Comparison of ENCODE assay signal across 10 cellular contexts in genomic region chr3:11095932-11096265, GRCh38. TPM values are rescaled to one million over a fixed set of nuclear protein-coding genes. Genes with fewer than 3 reads are reported as not detected.
A peak's percentile ranks its signal among the peaks of the same experiment; 100 is the strongest.
DNase-seq lines count a peak whose midpoint lies in the region; ATAC-seq, FAIRE-seq and TF ChIP-seq lines count a peak whose summit lies in the region.
"Had no signal": no experiment of that assay in that cellular context is flagged by ENCODE, and none has a peak within 500 bp of the region (broad histone marks: within the 10 kb centered on the region; RNA-seq: fewer than 3 reads in every experiment).

No MANE protein-coding gene starts in this region.

- H3K4ac ChIP-seq in neuronal stem cell (ENCODE audit: low read length), result no peak overlapping the region

- H3K79me2 ChIP-seq in PC-3 (ENCODE audit: low read length), result no peaks in the 10 kb centered on the region

- H3K79me1 ChIP-seq in neuronal stem cell (ENCODE audit: low read depth, low read length), result no peaks in the 10 kb centered on the region

- intact Hi-C loops in PC-3 (cut with micrococcal nuclease) (loop anchor here (1.0 kb wide), 1 partner anchor 41 kb away; no protein-coding TSS in a partner anchor), adrenal gland (cut with DNase I) (no loop called here)

- no peak for TF ChIP-seq POLR2A in H54 (IDR thresholded peaks at IDR 0.05; ENCODE audit: low read depth, low read length)
- no peak for TF ChIP-seq POLR2A in adrenal gland (IDR thresholded peaks at IDR 0.05)

- H3K9me3 ChIP-seq in PC-3 (ENCODE audit: low read length), result no peaks in the 10 kb centered on the region
- no peaks in the 10 kb centered on the region for H3K9me3 ChIP-seq in endocrine pancreas (ENCODE audit: control insufficient read depth, low read length)
- no peaks in the 10 kb centered on the region for H3K9me3 ChIP-seq in neuronal stem cell (replicated peaks in 1 of 2; ENCODE audit: control insufficient read depth in 2 of 2, insufficient read depth in 1 of 2, low read depth in 1 of 2, low read length in 2 of 2)
- H3K9me3 ChIP-seq in adrenal gland (replicated peaks in 1 of 3), result no peaks in the 10 kb centered on the region
- H3K9me3 ChIP-seq: neutrophil had no signal

- H2AK5ac ChIP-seq in neuronal stem cell (ENCODE audit: low read depth, low read length), result no peak overlapping the region

- BruUV-seq in PC-3 (replicated peaks; lab: Mats Ljungman, UMichigan), result no TSS peak

- no peak overlapping the region for H2BK12ac ChIP-seq in neuronal stem cell (ENCODE audit: low read length)

- no peak overlapping the region for H3K14ac ChIP-seq in neuronal stem cell (ENCODE audit: low read length)

- no peaks in the 10 kb centered on the region for H3F3A ChIP-seq in PC-3 (ENCODE audit: low read length, unreplicated experiment)

- no CpG with 5 or more reads among the region's 8 CpGs for WGBS in neuronal stem cell (ENCODE audit: extremely low coverage in 2 of 2, insufficient read length in 2 of 2, insufficient replicate concordance in 1 of 2), 2 donors
- WGBS in adrenal gland, 4 donors, result 67 to 75% (median 71%) methylated on average over 8 of the region's 8 CpGs

- peaks cover 13% of the 10 kb centered on the region for H3K4me1 ChIP-seq in PC-3 (ENCODE audit: insufficient read depth, low read length)
- H3K4me1 ChIP-seq in endocrine pancreas (ENCODE audit: control insufficient read depth, insufficient read depth, low read length), result no peaks in the 10 kb centered on the region
- peaks cover 0 to 13% of the 10 kb centered on the region in 2 donors for H3K4me1 ChIP-seq in neuronal stem cell (ENCODE audit: control insufficient read depth in 2 of 2, insufficient read depth in 1 of 2, low read depth in 1 of 2, low read length in 2 of 2)
- H3K4me1 ChIP-seq in adrenal gland (replicated peaks in 1 of 2), result peaks cover 0 to 12% of the 10 kb centered on the region in 2 donors

- no peak overlapping the region for H2BK120ac ChIP-seq in neuronal stem cell (ENCODE audit: low read depth, low read length)

- H4K8ac ChIP-seq in neuronal stem cell (ENCODE audit: low read depth, low read length), result no peak overlapping the region

- no peak for ATAC-seq in PC-3

- TF ChIP-seq CTCF in PC-3 (conservative IDR thresholded peaks at IDR 0.05; ENCODE audit: low read depth, low read length), result peak; percentile 44; the same call in 1 of the 2 replicates
- no peak for TF ChIP-seq CTCF in adrenal gland (IDR thresholded peaks at IDR 0.05)

- H3K4me2 ChIP-seq in PC-3 (ENCODE audit: low read length) (peak overlapping the region; percentile 83), neuronal stem cell (ENCODE audit: insufficient read depth, low read length, poor library complexity, severe bottlenecking) (no peak overlapping the region)

- POLR2A ChIA-PET in PC-3 (lab: Charles Lee; ENCODE audit: unreplicated experiment), result interaction anchor here (0.6 kb wide), 1 partner anchor 184 kb away, joined by 5 read pairs; no protein-coding TSS in a partner anchor

- no peak for FAIRE-seq in H54 (lab: Jason Lieb, UNC)

- H3K36me3 ChIP-seq in PC-3 (ENCODE audit: low read depth, low read length) (no peaks in the 10 kb centered on the region), endocrine pancreas (ENCODE audit: control insufficient read depth, insufficient read depth, low read length) (no peaks in the 10 kb centered on the region), neuronal stem cell (replicated peaks in 1 of 2; ENCODE audit: control insufficient read depth in 2 of 2, insufficient read depth in 2 of 2, low read length in 2 of 2) (no peaks in the 10 kb centered on the region), adrenal gland (replicated peaks in 1 of 2) (no peaks in the 10 kb centered on the region)
- H3K36me3 ChIP-seq: neutrophil had no signal

- CTCF ChIA-PET in PC-3 (lab: Charles Lee), result interaction anchor here (0.5 kb wide), 1 partner anchor 140 kb away, joined by 3 read pairs; no protein-coding TSS in a partner anchor

- H2AFZ ChIP-seq in PC-3 (ENCODE audit: low read length) (no peak overlapping the region), neuronal stem cell (ENCODE audit: low read length) (peak overlapping the region; percentile 75)

- no peak overlapping the region for H2BK15ac ChIP-seq in neuronal stem cell (ENCODE audit: low read length)

- H3K4me3 ChIP-seq in PC-3 (ENCODE audit: low read length), result peak overlapping the region; percentile 62; the same call in 1 of the 2 replicates
- H3K4me3 ChIP-seq in endocrine pancreas (ENCODE audit: control insufficient read depth, insufficient read depth, low read length), result peak overlapping the region; percentile 50
- no peak overlapping the region for H3K4me3 ChIP-seq in neuronal stem cell (ENCODE audit: low read length in 2 of 2)
- no peak overlapping the region for H3K4me3 ChIP-seq in adrenal gland

- H3K9ac ChIP-seq in PC-3 (ENCODE audit: low read length) (no peak overlapping the region; the same call in 1 of the 2 replicates), endocrine pancreas (ENCODE audit: control insufficient read depth, insufficient read depth, low read length) (no peak overlapping the region), neuronal stem cell (ENCODE audit: low read depth, low read length, poor library complexity) (no peak overlapping the region)

- H3K23ac ChIP-seq in neuronal stem cell (ENCODE audit: low read depth, low read length, poor library complexity), result no peak overlapping the region

- no peaks in the 10 kb centered on the region for H3K27me3 ChIP-seq in PC-3 (ENCODE audit: low read length)
- peaks cover 2% of the 10 kb centered on the region for H3K27me3 ChIP-seq in endocrine pancreas (ENCODE audit: control insufficient read depth, insufficient read depth, low read length)
- H3K27me3 ChIP-seq in neuronal stem cell (ENCODE audit: control insufficient read depth in 3 of 3, insufficient read depth in 3 of 3, low read depth in 1 of 3, low read length in 3 of 3), result no peaks in the 10 kb centered on the region
- no peaks in the 10 kb centered on the region for H3K27me3 ChIP-seq in adrenal gland

- DNase-seq in Daoy (ENCODE audit: low read depth) (peak; percentile 63), PC-3 (no peak), neuronal stem cell (ENCODE audit: low spot score) (no peak), H54 (ENCODE audit: insufficient read length, low spot score) (no peak), adrenal gland (no peak), kidney glomerular epithelial cell (lab: John Stamatoyannopoulos, UW) (no peak)
- no peak for DNase-seq in stimulated activated CD4-positive, alpha-beta T cell treated with anti-CD3 and anti-CD28 coated beads, Interleukin-2, amount 100 ng/mL, for 48 hours
- DNase-seq: DMS79 had no signal

- H3K18ac ChIP-seq in neuronal stem cell (ENCODE audit: low read length), result no peak overlapping the region

- H3K9me2 ChIP-seq in PC-3 (replicated peaks; ENCODE audit: low read length), result no peaks in the 10 kb centered on the region

- H4K91ac ChIP-seq in neuronal stem cell (ENCODE audit: low read depth, low read length, poor library complexity), result no peak overlapping the region

- H3K27ac ChIP-seq in PC-3 (ENCODE audit: low read length) (peak overlapping the region; percentile 91), neuronal stem cell (replicated peaks; ENCODE audit: low read length) (no peak overlapping the region), adrenal gland (no peak overlapping the region)
- H3K27ac ChIP-seq: neutrophil had no signal

- no peak overlapping the region for H2BK5ac ChIP-seq in neuronal stem cell (ENCODE audit: low read length)

- no peaks in the 10 kb centered on the region for H4K20me1 ChIP-seq in PC-3 (ENCODE audit: low read length)

RNA-seq across cellular contexts. Expression of gene HRH1, which starts 58.4 kb away (rescaled TPM):
- 8.2 and 9.0 TPM in 2 replicates for total RNA-seq in Daoy (2014; rRNA removed; shearing (Covaris generic))
- total RNA-seq in PC-3 (2014; rRNA removed), result 5.9 and 7.5 TPM in 2 replicates
- under 0.01 TPM for polyA plus RNA-seq in neuronal stem cell (2013, experiment 1 of 2)
- polyA plus RNA-seq in neuronal stem cell (2013, experiment 2 of 2), result 0.04 TPM
- 1 to 10 TPM in 6 of 8 donors, under 1 TPM in 2; 0.24 to 6.5 (median 2.4) TPM for total RNA-seq in adrenal gland
- polyA plus RNA-seq in adrenal gland, result 1 to 10 TPM; 1.4 to 4.0 (median 2.2) TPM

Comparison
In these comparisons a context has a peak if more than half of its experiments do, and no peak if none do; other contexts are left out.
1. H3K4me3 ChIP-seq: peak in PC-3 (single experiment) and endocrine pancreas (single experiment); none in neuronal stem cell (0 of 2) and adrenal gland (0 of 4).